1 cellular context compared by ENCODE assay signal in genomic region chr4:53490161-53490915, GRCh38.
TF ChIP-seq lines count a peak whose summit lies in the region.

No MANE protein-coding gene starts in this region.

TF ChIP-seq in IMR-90, 13 proteins besides CTCF, POLR2A, EP300 and RAD21:
- TF ChIP-seq RCOR1 (IDR thresholded peaks at IDR 0.05; ENCODE audit: insufficient replicate concordance, low read length) (no peak), MAFK (IDR thresholded peaks at IDR 0.05; ENCODE audit: low read depth, low read length) (no peak)
TF ChIP-seq in IMR-90: peak in this region for 0.
